In the genomic region with DNA sequence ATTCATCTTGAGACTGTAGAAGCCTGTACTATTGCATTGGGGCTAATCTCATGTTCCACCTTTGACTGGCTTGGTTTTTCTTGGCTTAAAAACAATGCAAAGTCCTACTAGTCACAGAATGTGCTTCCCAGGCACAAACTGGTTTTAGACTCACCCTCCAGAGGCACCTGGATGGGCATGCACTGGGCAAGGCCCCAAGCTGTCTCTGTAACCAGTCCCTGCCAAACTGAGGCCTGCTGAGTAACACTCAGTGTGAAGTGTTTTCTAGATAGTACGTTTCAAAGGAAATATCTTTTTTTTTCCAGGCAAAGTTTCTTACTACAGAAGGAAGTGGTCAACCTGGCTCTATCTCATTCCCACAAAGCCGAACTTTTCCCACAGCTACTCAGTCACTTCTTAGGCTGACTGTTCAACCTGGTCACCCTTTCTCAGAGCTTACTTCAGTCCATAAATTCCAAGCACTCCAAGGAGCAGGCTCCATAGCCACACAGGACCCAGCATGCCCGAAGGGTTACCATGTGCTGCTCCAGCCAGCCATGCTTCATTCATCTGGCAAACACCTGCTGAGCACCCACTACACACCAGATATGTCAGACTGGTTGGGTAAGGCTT, we compare ENCODE assay signal across 1 cellular context.
TF ChIP-seq lines count a peak whose summit lies in the region.

No MANE protein-coding gene starts in this region.

TF ChIP-seq in endothelial cell of umbilical vein, 7 proteins besides CTCF, POLR2A, EP300 and RAD21:
- TF ChIP-seq JUN (IDR thresholded peaks at IDR 0.05; ENCODE audit: borderline replicate concordance, insufficient read depth, insufficient read length, low read depth) = no peak
- no peak for TF ChIP-seq POLR2AphosphoS5 (IDR thresholded peaks at IDR 0.05; ENCODE audit: insufficient read depth, low read depth, low read length)
- no peak for TF ChIP-seq MYC (IDR thresholded peaks at IDR 0.05; ENCODE audit: low read depth, low read length)
- TF ChIP-seq FOS (IDR thresholded peaks at IDR 0.05; ENCODE audit: borderline replicate concordance, insufficient read depth, low read length) = no peak
- TF ChIP-seq MAX (IDR thresholded peaks at IDR 0.05; ENCODE audit: insufficient read depth, insufficient read length) = no peak
- TF ChIP-seq EZH2 (IDR thresholded peaks at IDR 0.05; ENCODE audit: borderline replicate concordance, low read depth, low read length, severe bottlenecking) = no peak
- no peak for TF ChIP-seq GATA2 (IDR thresholded peaks at IDR 0.05; ENCODE audit: insufficient read depth, insufficient read length, low read depth, low read length)
